ENCODE assay signal across 13 cellular contexts in genomic region chr17:18974407-18975149, GRCh38. TPM values are rescaled to one million over a fixed set of nuclear protein-coding genes. Genes with fewer than 3 reads are reported as not detected.
A peak's percentile ranks its signal among the peaks of the same experiment; 100 is the strongest.
DNase-seq lines count a peak whose midpoint lies in the region; ATAC-seq and TF ChIP-seq lines count a peak whose summit lies in the region.
"Had no signal": no experiment of that assay in that cellular context is flagged by ENCODE, and none has a peak within 500 bp of the region (broad histone marks: within the 10 kb centered on the region; RNA-seq: fewer than 3 reads in every experiment).

No MANE protein-coding gene starts in this region.

- H3K36me3 ChIP-seq in colonic mucosa (no peaks in the 10 kb centered on the region), psoas muscle (ENCODE audit: insufficient read depth in 1 of 2, low read depth in 1 of 2) (peaks cover 2 to 7% of the 10 kb centered on the region in 2 donors)
- H3K36me3 ChIP-seq: WERI-Rb-1 had no signal

- H3K9me3 ChIP-seq in colonic mucosa (no peaks in the 10 kb centered on the region), psoas muscle (no peaks in the 10 kb centered on the region)

- no peaks in the 10 kb centered on the region for H3K9me3 Mint-ChIP-seq in activated CD4-positive, alpha-beta T cell treated with anti-CD3 and anti-CD28 coated beads, Interleukin-2, amount 10 ng/mL, durations not matched to agents 24 days and 14 days

- H3K4me3 ChIP-seq in colonic mucosa (no peak overlapping the region), psoas muscle (no peak overlapping the region)

- peaks cover 7% of the 10 kb centered on the region for H3K4me1 Mint-ChIP-seq in activated CD4-positive, alpha-beta T cell treated with anti-CD3 and anti-CD28 coated beads, Interleukin-2, amount 10 ng/mL, durations not matched to agents 24 days and 14 days

- H3K27me3 Mint-ChIP-seq in activated CD4-positive, alpha-beta T cell treated with anti-CD3 and anti-CD28 coated beads, Interleukin-2, amount 10 ng/mL, durations not matched to agents 24 days and 14 days: no peaks in the 10 kb centered on the region

- intact Hi-C loops in activated CD4-positive, alpha-beta T cell treated with anti-CD3 and anti-CD28 coated beads, Interleukin-2, amount 10 ng/mL, durations not matched to agents 24 days and 14 days (cut with micrococcal nuclease): no loop called here
- intact Hi-C loops in colonic mucosa (cut with DNase I) (no loop called here), psoas muscle (cut with DNase I) (no loop called here)

- peak overlapping the region; percentile 41 to 79 for H3K9ac ChIP-seq in colonic mucosa (ENCODE audit: low read depth in 2 of 2, low read length in 2 of 2)

- H3K36me3 Mint-ChIP-seq in activated CD4-positive, alpha-beta T cell treated with anti-CD3 and anti-CD28 coated beads, Interleukin-2, amount 10 ng/mL, durations not matched to agents 24 days and 14 days (ENCODE audit: low read depth): peaks cover 12% of the 10 kb centered on the region

- H3K27ac ChIP-seq in colonic mucosa (peak overlapping the region; percentile 44), psoas muscle (no peak overlapping the region)
- H3K27ac ChIP-seq: WERI-Rb-1 had no signal

- no peaks in the 10 kb centered on the region for H3K27me3 ChIP-seq in colonic mucosa
- H3K27me3 ChIP-seq in psoas muscle (ENCODE audit: insufficient read depth in 3 of 3, low read length in 2 of 3): no peaks in the 10 kb centered on the region

- TF ChIP-seq CTCF in colonic mucosa (IDR thresholded peaks at IDR 0.05) (no peak), psoas muscle (IDR thresholded peaks at IDR 0.05) (no peak)

- no peak for DNase-seq in activated CD4-positive, alpha-beta T cell treated with anti-CD3 and anti-CD28 coated beads, Interleukin-2, amount 10 ng/mL, durations not matched to agents 24 days and 14 days
- DNase-seq in activated CD4-positive, alpha-beta T cell treated with anti-CD3 and anti-CD28 coated beads, Interleukin-2, amount 50 U/mL, for 4 hours: no peak
- peak; percentile 41 for DNase-seq in HPDE6-E6E7 (ENCODE audit: extremely low spot score)
- DNase-seq in colonic mucosa: no peak
- peak; percentile 66 for DNase-seq in stimulated activated CD4-positive, alpha-beta T cell treated with anti-CD3 and anti-CD28 coated beads, Interleukin-1b, Interleukin-23, amount 100 ng/mL, for 48 hours
- no peak for DNase-seq in psoas muscle
- DNase-seq in cerebellar nuclear complex (lab: John Stamatoyannopoulos, UW): no peak
- DNase-seq: NCI-H1694, NCI-H446 treated with DMSO at 0.1 percent for 48 hours, WERI-Rb-1 had no signal

- WGBS in psoas muscle, 3 donors: 80 to 87% (median 84%) methylated on average over 10 of the region's 10 CpGs

- ATAC-seq in psoas muscle: no peak
- ATAC-seq in HG03135 (IDR thresholded peaks at IDR 0.05; ENCODE audit: unreplicated experiment): no peak

- H3K27ac Mint-ChIP-seq in activated CD4-positive, alpha-beta T cell treated with anti-CD3 and anti-CD28 coated beads, Interleukin-2, amount 10 ng/mL, durations not matched to agents 24 days and 14 days: peak overlapping the region; percentile 52

- peaks cover 3% of the 10 kb centered on the region for H3K4me1 ChIP-seq in colonic mucosa
- no peaks in the 10 kb centered on the region for H3K4me1 ChIP-seq in psoas muscle

- no peak overlapping the region for H3K4me3 Mint-ChIP-seq in activated CD4-positive, alpha-beta T cell treated with anti-CD3 and anti-CD28 coated beads, Interleukin-2, amount 10 ng/mL, durations not matched to agents 24 days and 14 days

RNA-seq across cellular contexts. Expression of gene SLC5A10, which starts 22.6 kb away (rescaled TPM):
- total RNA-seq in activated CD4-positive, alpha-beta T cell treated with anti-CD3 and anti-CD28 coated beads, Interleukin-2, amount 10 ng/mL, durations not matched to agents 24 days and 14 days: not detected in 2 replicates
- under 1 TPM in 1 of 2 donors, not detected in 1; 0.16 TPM for total RNA-seq in colonic mucosa
- not detected for total RNA-seq in psoas muscle
- polyA plus RNA-seq in psoas muscle: under 1 TPM in 1 of 3 donors, not detected in 2; 0.03 TPM
- total RNA-seq: A673, OCI-LY7 had no signal

RNA-seq across cellular contexts. Expression of gene FAM83G, which starts 30.0 kb away (rescaled TPM):
- total RNA-seq in activated CD4-positive, alpha-beta T cell treated with anti-CD3 and anti-CD28 coated beads, Interleukin-2, amount 10 ng/mL, durations not matched to agents 24 days and 14 days: 15.7 and 17.8 TPM in 2 replicates
- 10 to 100 TPM; 24.4 to 24.8 TPM for total RNA-seq in colonic mucosa
- 10 to 100 TPM in 1 of 4 donors, 1 to 10 TPM in 3; 7.0 to 20.4 (median 9.3) TPM for total RNA-seq in psoas muscle
- 10 to 100 TPM in 1 of 3 donors, 1 to 10 TPM in 2; 8.2 to 65.6 (median 9.0) TPM for polyA plus RNA-seq in psoas muscle

Comparison
In these comparisons a context has a peak if more than half of its experiments do, and no peak if none do; other contexts are left out.
1. DNase-seq: peak in HPDE6-E6E7 (single experiment) and stimulated activated CD4-positive, alpha-beta T cell treated with anti-CD3 and anti-CD28 coated beads, Interleukin-1b, Interleukin-23, amount 100 ng/mL, for 48 hours (single experiment); none in activated CD4-positive, alpha-beta T cell treated with anti-CD3 and anti-CD28 coated beads, Interleukin-2, amount 10 ng/mL, durations not matched to agents 24 days and 14 days (single experiment), activated CD4-positive, alpha-beta T cell treated with anti-CD3 and anti-CD28 coated beads, Interleukin-2, amount 50 U/mL, for 4 hours (0 of 2), colonic mucosa (single experiment), psoas muscle (0 of 2) and cerebellar nuclear complex (0 of 2).